Comparison of ENCODE assay signal across 7 cellular contexts in genomic region chr6:32153835-32154513, GRCh38. TPM values are rescaled to one million over a fixed set of nuclear protein-coding genes. Genes with fewer than 3 reads are reported as not detected.
A peak's percentile ranks its signal among the peaks of the same experiment; 100 is the strongest.
DNase-seq lines count a peak whose midpoint lies in the region; ATAC-seq and TF ChIP-seq lines count a peak whose summit lies in the region.

Gene PPT2, plus strand, starts transcription at chr6:32154141. Its CDS starts 454 bp downstream, at chr6:32154595.

- DNase-seq in NAMALWA (ENCODE audit: low spot score): peak; percentile 81
- peak; percentile 59 for DNase-seq in SKM-1 (lab: John Stamatoyannopoulos, UW; ENCODE audit: unreplicated experiment)
- peak; percentile 37 for DNase-seq in germinal center (ENCODE audit: low spot score)
- peak; percentile 78 for DNase-seq in non-pigmented ciliary epithelial cell (ENCODE audit: low read depth)

- peaks cover 3% of the 10 kb centered on the region for H3K27me3 Mint-ChIP-seq in activated naive CD4-positive, alpha-beta T cell treated with anti-CD3 and anti-CD28 coated beads, Interleukin-2, amount 50 U/mL, for 24 hours

- H3K4me3 Mint-ChIP-seq in activated naive CD4-positive, alpha-beta T cell treated with anti-CD3 and anti-CD28 coated beads, Interleukin-2, amount 50 U/mL, for 24 hours: peak within 1 kb of the TSS; percentile 99

- peaks cover 10% of the 10 kb centered on the region for H3K36me3 Mint-ChIP-seq in activated naive CD4-positive, alpha-beta T cell treated with anti-CD3 and anti-CD28 coated beads, Interleukin-2, amount 50 U/mL, for 24 hours

- peaks cover 62% of the 10 kb centered on the region for H3K4me1 Mint-ChIP-seq in activated naive CD4-positive, alpha-beta T cell treated with anti-CD3 and anti-CD28 coated beads, Interleukin-2, amount 50 U/mL, for 24 hours

- H3K9me3 Mint-ChIP-seq in activated naive CD4-positive, alpha-beta T cell treated with anti-CD3 and anti-CD28 coated beads, Interleukin-2, amount 50 U/mL, for 24 hours: no peaks in the 10 kb centered on the region

- H3K27ac Mint-ChIP-seq in activated naive CD4-positive, alpha-beta T cell treated with anti-CD3 and anti-CD28 coated beads, Interleukin-2, amount 50 U/mL, for 24 hours: peak within 1 kb of the TSS; percentile 94

- ATAC-seq in GM18867 (IDR thresholded peaks at IDR 0.05; ENCODE audit: unreplicated experiment): peak; percentile 20

- TF ChIP-seq CTCF in subcutaneous adipose tissue (IDR thresholded peaks at IDR 0.05; ENCODE audit: low read depth): no peak

RNA-seq across cellular contexts. Expression of gene PPT2, which starts in this region (rescaled TPM):
- total RNA-seq in subcutaneous adipose tissue: 10 to 100 TPM; 16.5 to 44.8 (median 22.1) TPM

Comparison
In these comparisons a context has a peak if more than half of its experiments do, and no peak if none do; other contexts are left out.
1. Peak in every context shown above with its lines: DNase-seq and ATAC-seq.